In the genomic region with DNA sequence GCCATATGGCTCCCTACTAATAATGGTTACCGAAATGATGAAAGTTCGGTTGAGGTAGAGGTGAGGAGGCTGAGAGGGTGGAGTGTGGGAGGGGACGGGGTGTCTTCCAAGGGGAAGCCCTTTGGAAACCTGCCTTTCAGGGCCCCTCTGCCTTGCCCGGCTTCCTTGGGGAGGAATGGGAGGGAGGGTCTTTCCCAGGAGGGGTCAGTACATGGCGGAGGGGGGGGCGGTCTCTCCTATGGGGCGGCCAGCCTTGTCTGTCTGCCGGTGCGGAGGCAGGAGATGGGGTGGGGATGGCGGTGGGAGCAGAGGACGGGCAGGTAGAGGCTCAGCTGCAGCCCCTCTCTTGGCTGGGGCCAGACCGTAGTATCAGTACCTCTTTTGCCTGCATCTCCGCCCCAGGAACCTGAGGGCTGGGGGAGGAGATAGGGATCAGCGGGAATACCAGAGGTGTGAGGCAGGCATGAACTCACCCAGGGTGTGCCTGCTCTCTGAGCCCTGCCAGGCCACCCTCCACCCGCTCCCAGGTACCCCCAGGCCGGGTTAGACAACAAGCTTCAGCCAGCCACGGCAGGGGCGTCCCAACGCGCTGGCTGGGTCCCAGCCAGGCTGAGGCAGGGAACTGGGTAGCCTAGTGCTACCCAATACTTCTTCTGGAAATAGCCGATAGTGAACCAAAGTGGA, we compare ENCODE assay signal across 15 cellular contexts.
DNase-seq lines count a peak whose midpoint lies in the region; ATAC-seq and TF ChIP-seq lines count a peak whose summit lies in the region.
"Had no signal": no experiment of that assay in that cellular context is flagged by ENCODE, and none has a peak within 500 bp of the region (broad histone marks: within the 10 kb centered on the region; RNA-seq: fewer than 3 reads in every experiment).

No MANE protein-coding gene starts in this region.

- H3K79me2 ChIP-seq in H9 (ENCODE audit: insufficient read depth, low read length) (no peaks in the 10 kb centered on the region), mammary epithelial cell (ENCODE audit: insufficient read depth, low read length) (no peaks in the 10 kb centered on the region)

- H2AFZ ChIP-seq in H9 (ENCODE audit: low read length) (no peak overlapping the region), mammary epithelial cell (ENCODE audit: low read depth, low read length) (peak overlapping the region; percentile 72)

- peaks cover 22 to 51% of the 10 kb centered on the region in 2 experiments for H3K4me1 Mint-ChIP-seq in H9
- H3K4me1 Mint-ChIP-seq in CD8-positive, alpha-beta memory T cell = no peaks in the 10 kb centered on the region
- H3K4me1 Mint-ChIP-seq: CD4-positive, CD25-positive, alpha-beta regulatory T cell had no signal

- no peak overlapping the region for H2AK5ac ChIP-seq in H9 (ENCODE audit: insufficient read length, low read length)

- H3K9me3 Mint-ChIP-seq in H9 = no peaks in the 10 kb centered on the region
- H3K9me3 Mint-ChIP-seq in CD8-positive, alpha-beta memory T cell = no peaks in the 10 kb centered on the region

- peaks cover 4% of the 10 kb centered on the region for H3K27me3 Mint-ChIP-seq in H9 (ENCODE audit: low read depth)
- peaks cover 5 to 12% of the 10 kb centered on the region in 2 donors for H3K27me3 Mint-ChIP-seq in CD8-positive, alpha-beta memory T cell

- no peaks in the 10 kb centered on the region for H3K36me3 ChIP-seq in mammary epithelial cell (ENCODE audit: insufficient read depth, low read length)
- H3K36me3 ChIP-seq in spleen = no peaks in the 10 kb centered on the region
- H3K36me3 ChIP-seq in CD8-positive, alpha-beta memory T cell (ENCODE audit: insufficient read depth, low read length) = no peaks in the 10 kb centered on the region
- H3K36me3 ChIP-seq: SJSA1 had no signal

- H4K91ac ChIP-seq in H9 (ENCODE audit: insufficient read length, low read depth, low read length) = no peak overlapping the region

- H3K4me3 ChIP-seq in mammary epithelial cell (replicated peaks in 1 of 3; ENCODE audit: insufficient read depth in 1 of 3, low read depth in 2 of 3, low read length in 3 of 3) (no peak overlapping the region), spleen (no peak overlapping the region)
- no peak overlapping the region for H3K4me3 ChIP-seq in CD8-positive, alpha-beta memory T cell (ENCODE audit: low read length)
- H3K4me3 ChIP-seq: SJSA1 had no signal

- no peak for DNase-seq in H9
- peak; percentile 86 for DNase-seq in mammary epithelial cell
- peak; percentile 30 for DNase-seq in kidney tubule cell (ENCODE audit: low spot score)
- peak; percentile 46 for DNase-seq in spleen
- DNase-seq in CD8-positive, alpha-beta memory T cell = no peak
- DNase-seq in inferior parietal cortex (ENCODE audit: extremely low spot score) = no peak
- DNase-seq: Calu3; CD4-positive, CD25-positive, alpha-beta regulatory T cell; Karpas-422; NCI-H187 treated with DMSO at 0.1 percent for 48 hours; NCI-H2171; NCI-H82; RPMI8226 had no signal

- no peak overlapping the region; the same call in 1 of the 2 replicates for H3K14ac ChIP-seq in H9 (ENCODE audit: insufficient read depth, low read length)

- ATAC-seq in GM18519 (IDR thresholded peaks at IDR 0.05; ENCODE audit: low FRiP score, unreplicated experiment) = no peak

- H2BK12ac ChIP-seq in H9 (ENCODE audit: insufficient read length, low read depth, low read length) = no peak overlapping the region

- H3K36me3 Mint-ChIP-seq in H9 (ENCODE audit: insufficient read depth in 1 of 3, low read depth in 3 of 3) = no peaks in the 10 kb centered on the region
- H3K36me3 Mint-ChIP-seq in CD8-positive, alpha-beta memory T cell = no peaks in the 10 kb centered on the region
- H3K36me3 Mint-ChIP-seq: CD4-positive, CD25-positive, alpha-beta regulatory T cell had no signal

- CTCF ChIA-PET in mammary epithelial cell (lab: Charles Lee; ENCODE audit: low non-redundant PET) = interaction anchor here (0.7 kb wide), 1 partner anchor 74 kb away, joined by 3 read pairs; no protein-coding TSS in a partner anchor
- CTCF ChIA-PET in CD8-positive, alpha-beta memory T cell (lab: Charles Lee) = no interaction called here

- in situ Hi-C loops in mammary epithelial cell (cut with MboI; ENCODE audit: low sequenced_read_pairs in 2 of 2) = no loop called here

- no peak overlapping the region for H3T11ph ChIP-seq in H9 (ENCODE audit: low read length)

- no peak overlapping the region for H3K23ac ChIP-seq in H9 (ENCODE audit: insufficient read length, low read depth, low read length)

- no peak overlapping the region for H3K4ac ChIP-seq in H9 (ENCODE audit: low read depth, low read length)

- no peak overlapping the region for H2BK15ac ChIP-seq in H9 (ENCODE audit: low read depth, low read length)

- intact Hi-C loops in mammary epithelial cell (cut with micrococcal nuclease) (no loop called here), spleen (cut with DNase I; ENCODE audit: low total_unique reads) (no loop called here)

- dilution Hi-C loops in mammary epithelial cell (cut with HindIII; ENCODE audit: low sequenced_read_pairs) = no loop called here

- H3K27ac Mint-ChIP-seq in H9 = peak overlapping the region in 2 of 3 experiments; percentile 4 to 68; a peak in 2 of 7 replicates
- peak overlapping the region in 1 of 8 donors; percentile 74 for H3K27ac Mint-ChIP-seq in CD8-positive, alpha-beta memory T cell
- H3K27ac Mint-ChIP-seq: CD4-positive, CD25-positive, alpha-beta regulatory T cell had no signal

- no peak for TF ChIP-seq POLR2A in spleen (IDR thresholded peaks at IDR 0.05)

- H3K4me2 ChIP-seq in H9 (ENCODE audit: insufficient read depth, insufficient read length, low read length) = no peak overlapping the region
- peak overlapping the region; percentile 75 for H3K4me2 ChIP-seq in mammary epithelial cell (ENCODE audit: insufficient read depth, low read depth, low read length)

- H3K27me3 ChIP-seq in H9 (ENCODE audit: insufficient read depth, low read length) (no peaks in the 10 kb centered on the region), mammary epithelial cell (ENCODE audit: insufficient read depth, low read length) (no peaks in the 10 kb centered on the region), spleen (replicated peaks in 1 of 7) (peaks cover 0 to 27% (median 0%) of the 10 kb centered on the region in 7 donors)
- H3K27me3 ChIP-seq in CD8-positive, alpha-beta memory T cell (ENCODE audit: insufficient read depth, low read length, poor library complexity, severe bottlenecking) = no peaks in the 10 kb centered on the region
- H3K27me3 ChIP-seq: SJSA1 had no signal

- H3K4me1 ChIP-seq in H9 (ENCODE audit: insufficient read depth, low read length) (0 out of 2 replicates have a peak, but pooled peaks cover 2% of the 10 kb centered on the region), mammary epithelial cell (ENCODE audit: insufficient read depth, low read length) (peaks cover 50% of the 10 kb centered on the region), spleen (no peaks in the 10 kb centered on the region)
- H3K4me1 ChIP-seq in CD8-positive, alpha-beta memory T cell (ENCODE audit: insufficient read depth, low read length) = no peaks in the 10 kb centered on the region

- TF ChIP-seq CTCF in H9 (conservative IDR thresholded peaks at IDR 0.05) (no peak), mammary epithelial cell (conservative IDR thresholded peaks at IDR 0.05 in 1 of 2, IDR thresholded peaks at IDR 0.05 in 1 of 2; ENCODE audit: extremely low read depth in 1 of 2, insufficient read depth in 1 of 2, low read depth in 1 of 2, low read length in 2 of 2) (no peak), spleen (IDR thresholded peaks at IDR 0.05 in 8 of 11, conservative IDR thresholded peaks at IDR 0.05 in 3 of 11) (no peak)

- no peak overlapping the region for H3K56ac ChIP-seq in H9 (ENCODE audit: insufficient read length, low read depth, low read length)

- no peaks in the 10 kb centered on the region for H3K79me1 ChIP-seq in H9 (ENCODE audit: insufficient read depth, low read depth, low read length, poor library complexity, severe bottlenecking)

- H3K27ac ChIP-seq in H9 (ENCODE audit: insufficient read length, low read depth, low read length) (no peak overlapping the region), mammary epithelial cell (ENCODE audit: insufficient read depth, low read depth, low read length) (peak overlapping the region; percentile 49), spleen (no peak overlapping the region)
- no peak overlapping the region for H3K27ac ChIP-seq in CD8-positive, alpha-beta memory T cell (ENCODE audit: low read depth, low read length)
- H3K27ac ChIP-seq: SJSA1 had no signal

- H2BK120ac ChIP-seq in H9 (ENCODE audit: low read depth, low read length, poor library complexity, severe bottlenecking) = no peak overlapping the region

- no peak overlapping the region for H3K18ac ChIP-seq in H9 (ENCODE audit: insufficient read length, low read depth, low read length)

- no peak overlapping the region for H4K8ac ChIP-seq in H9 (replicated peaks; ENCODE audit: insufficient read length, low read depth, low read length)

- POLR2A ChIA-PET in CD8-positive, alpha-beta memory T cell (lab: Charles Lee) = no interaction called here

- H4K20me1 ChIP-seq in H9 (ENCODE audit: control insufficient read depth, insufficient read depth, insufficient read length) (no peaks in the 10 kb centered on the region), mammary epithelial cell (ENCODE audit: insufficient read depth, low read length) (no peaks in the 10 kb centered on the region)

- no peak overlapping the region for H4K5ac ChIP-seq in H9 (ENCODE audit: insufficient read length, low read depth, low read length)

- no peak overlapping the region for H3K9ac ChIP-seq in H9 (ENCODE audit: extremely low read depth, insufficient read length, low read length)
- H3K9ac ChIP-seq in mammary epithelial cell (ENCODE audit: insufficient read depth, low read length) = no peak overlapping the region

- H3K9me3 ChIP-seq in H9 (ENCODE audit: control insufficient read depth, low read depth, low read length) = no peaks in the 10 kb centered on the region
- no peaks in the 10 kb centered on the region for H3K9me3 ChIP-seq in mammary epithelial cell (replicated peaks; ENCODE audit: insufficient read depth, low read length)
- no peaks in the 10 kb centered on the region for H3K9me3 ChIP-seq in spleen
- H3K9me3 ChIP-seq in CD8-positive, alpha-beta memory T cell (ENCODE audit: low read length) = no peaks in the 10 kb centered on the region
- H3K9me3 ChIP-seq: SJSA1 had no signal

- no peaks in the 10 kb centered on the region for H3K23me2 ChIP-seq in H9 (ENCODE audit: insufficient read length, low read depth, low read length, poor library complexity, severe bottlenecking)

- BruUV-seq in mammary epithelial cell (replicated peaks; lab: Mats Ljungman, UMichigan) = no TSS peak

- H2BK5ac ChIP-seq in H9 (ENCODE audit: insufficient read length, low read length) = no peak overlapping the region

- WGBS in H9 (ENCODE audit: extremely low coverage, insufficient read length, low lambda C conversion rate) = no CpG with 5 or more reads among the region's 21 CpGs
- 100% methylated on average over 2 of the region's 21 CpGs for WGBS in mammary epithelial cell (ENCODE audit: low coverage, missing lambda C conversion rate)
- 85 to 93% (median 90%) methylated on average over 12 to 21 of the region's 21 CpGs for WGBS in spleen, 5 donors

- no peak overlapping the region for H2BK20ac ChIP-seq in H9 (ENCODE audit: low read depth, low read length, poor library complexity, severe bottlenecking)

- H3K4me3 Mint-ChIP-seq in H9 = no peak overlapping the region
- no peak overlapping the region for H3K4me3 Mint-ChIP-seq in CD8-positive, alpha-beta memory T cell
- H3K4me3 Mint-ChIP-seq: CD4-positive, CD25-positive, alpha-beta regulatory T cell had no signal

Comparison
In these comparisons a context has a peak if more than half of its experiments do, and no peak if none do; other contexts are left out.
1. DNase-seq: peak in mammary epithelial cell (single experiment), kidney tubule cell (single experiment) and spleen (single experiment); none in H9 (single experiment), CD8-positive, alpha-beta memory T cell (0 of 5) and inferior parietal cortex (single experiment).